Comparison of ENCODE assay signal across 1 cellular context in the genomic region with DNA sequence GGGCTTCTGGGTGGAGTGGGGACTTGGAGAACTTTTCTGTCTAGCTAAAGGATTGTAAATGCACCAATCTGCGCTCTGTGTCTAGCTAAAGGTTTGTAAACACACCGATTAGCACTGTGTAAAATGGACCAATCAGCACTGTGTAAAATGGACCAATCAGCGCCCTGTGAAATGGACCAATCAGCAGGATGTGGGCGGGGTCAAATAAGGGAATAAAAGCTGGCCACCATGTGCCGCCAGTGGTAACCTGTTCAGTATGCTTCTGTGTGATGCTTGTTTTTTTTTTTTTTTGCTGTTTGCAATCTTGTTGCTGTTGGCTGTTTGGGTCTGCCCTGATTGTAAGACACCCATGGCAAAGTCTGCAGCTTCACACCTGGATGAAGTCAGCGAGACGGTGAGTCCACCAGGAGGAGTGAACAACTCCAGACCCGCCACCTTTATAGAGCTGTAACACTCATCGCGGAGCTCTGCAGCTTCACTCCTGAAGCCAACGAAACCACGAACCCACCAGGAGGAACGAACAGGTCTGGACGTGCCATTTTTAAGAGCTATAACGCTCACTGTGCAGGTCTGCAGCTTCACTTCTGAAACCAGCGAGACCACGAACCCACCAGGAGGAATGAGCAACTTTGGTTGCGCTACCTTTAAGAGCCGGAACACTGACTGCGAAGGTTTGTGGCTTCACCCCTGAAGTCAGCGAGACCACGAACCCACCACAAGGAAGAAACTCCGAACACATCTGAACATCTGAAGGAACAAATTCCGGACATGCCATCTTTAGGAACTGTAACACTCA.
TF ChIP-seq lines count a peak whose summit lies in the region.

No MANE protein-coding gene starts in this region.

TF ChIP-seq in K562, 482 proteins besides CTCF, POLR2A, EP300 and RAD21 (continued from another document and continues in another):
- TF ChIP-seq, protein P1, sequence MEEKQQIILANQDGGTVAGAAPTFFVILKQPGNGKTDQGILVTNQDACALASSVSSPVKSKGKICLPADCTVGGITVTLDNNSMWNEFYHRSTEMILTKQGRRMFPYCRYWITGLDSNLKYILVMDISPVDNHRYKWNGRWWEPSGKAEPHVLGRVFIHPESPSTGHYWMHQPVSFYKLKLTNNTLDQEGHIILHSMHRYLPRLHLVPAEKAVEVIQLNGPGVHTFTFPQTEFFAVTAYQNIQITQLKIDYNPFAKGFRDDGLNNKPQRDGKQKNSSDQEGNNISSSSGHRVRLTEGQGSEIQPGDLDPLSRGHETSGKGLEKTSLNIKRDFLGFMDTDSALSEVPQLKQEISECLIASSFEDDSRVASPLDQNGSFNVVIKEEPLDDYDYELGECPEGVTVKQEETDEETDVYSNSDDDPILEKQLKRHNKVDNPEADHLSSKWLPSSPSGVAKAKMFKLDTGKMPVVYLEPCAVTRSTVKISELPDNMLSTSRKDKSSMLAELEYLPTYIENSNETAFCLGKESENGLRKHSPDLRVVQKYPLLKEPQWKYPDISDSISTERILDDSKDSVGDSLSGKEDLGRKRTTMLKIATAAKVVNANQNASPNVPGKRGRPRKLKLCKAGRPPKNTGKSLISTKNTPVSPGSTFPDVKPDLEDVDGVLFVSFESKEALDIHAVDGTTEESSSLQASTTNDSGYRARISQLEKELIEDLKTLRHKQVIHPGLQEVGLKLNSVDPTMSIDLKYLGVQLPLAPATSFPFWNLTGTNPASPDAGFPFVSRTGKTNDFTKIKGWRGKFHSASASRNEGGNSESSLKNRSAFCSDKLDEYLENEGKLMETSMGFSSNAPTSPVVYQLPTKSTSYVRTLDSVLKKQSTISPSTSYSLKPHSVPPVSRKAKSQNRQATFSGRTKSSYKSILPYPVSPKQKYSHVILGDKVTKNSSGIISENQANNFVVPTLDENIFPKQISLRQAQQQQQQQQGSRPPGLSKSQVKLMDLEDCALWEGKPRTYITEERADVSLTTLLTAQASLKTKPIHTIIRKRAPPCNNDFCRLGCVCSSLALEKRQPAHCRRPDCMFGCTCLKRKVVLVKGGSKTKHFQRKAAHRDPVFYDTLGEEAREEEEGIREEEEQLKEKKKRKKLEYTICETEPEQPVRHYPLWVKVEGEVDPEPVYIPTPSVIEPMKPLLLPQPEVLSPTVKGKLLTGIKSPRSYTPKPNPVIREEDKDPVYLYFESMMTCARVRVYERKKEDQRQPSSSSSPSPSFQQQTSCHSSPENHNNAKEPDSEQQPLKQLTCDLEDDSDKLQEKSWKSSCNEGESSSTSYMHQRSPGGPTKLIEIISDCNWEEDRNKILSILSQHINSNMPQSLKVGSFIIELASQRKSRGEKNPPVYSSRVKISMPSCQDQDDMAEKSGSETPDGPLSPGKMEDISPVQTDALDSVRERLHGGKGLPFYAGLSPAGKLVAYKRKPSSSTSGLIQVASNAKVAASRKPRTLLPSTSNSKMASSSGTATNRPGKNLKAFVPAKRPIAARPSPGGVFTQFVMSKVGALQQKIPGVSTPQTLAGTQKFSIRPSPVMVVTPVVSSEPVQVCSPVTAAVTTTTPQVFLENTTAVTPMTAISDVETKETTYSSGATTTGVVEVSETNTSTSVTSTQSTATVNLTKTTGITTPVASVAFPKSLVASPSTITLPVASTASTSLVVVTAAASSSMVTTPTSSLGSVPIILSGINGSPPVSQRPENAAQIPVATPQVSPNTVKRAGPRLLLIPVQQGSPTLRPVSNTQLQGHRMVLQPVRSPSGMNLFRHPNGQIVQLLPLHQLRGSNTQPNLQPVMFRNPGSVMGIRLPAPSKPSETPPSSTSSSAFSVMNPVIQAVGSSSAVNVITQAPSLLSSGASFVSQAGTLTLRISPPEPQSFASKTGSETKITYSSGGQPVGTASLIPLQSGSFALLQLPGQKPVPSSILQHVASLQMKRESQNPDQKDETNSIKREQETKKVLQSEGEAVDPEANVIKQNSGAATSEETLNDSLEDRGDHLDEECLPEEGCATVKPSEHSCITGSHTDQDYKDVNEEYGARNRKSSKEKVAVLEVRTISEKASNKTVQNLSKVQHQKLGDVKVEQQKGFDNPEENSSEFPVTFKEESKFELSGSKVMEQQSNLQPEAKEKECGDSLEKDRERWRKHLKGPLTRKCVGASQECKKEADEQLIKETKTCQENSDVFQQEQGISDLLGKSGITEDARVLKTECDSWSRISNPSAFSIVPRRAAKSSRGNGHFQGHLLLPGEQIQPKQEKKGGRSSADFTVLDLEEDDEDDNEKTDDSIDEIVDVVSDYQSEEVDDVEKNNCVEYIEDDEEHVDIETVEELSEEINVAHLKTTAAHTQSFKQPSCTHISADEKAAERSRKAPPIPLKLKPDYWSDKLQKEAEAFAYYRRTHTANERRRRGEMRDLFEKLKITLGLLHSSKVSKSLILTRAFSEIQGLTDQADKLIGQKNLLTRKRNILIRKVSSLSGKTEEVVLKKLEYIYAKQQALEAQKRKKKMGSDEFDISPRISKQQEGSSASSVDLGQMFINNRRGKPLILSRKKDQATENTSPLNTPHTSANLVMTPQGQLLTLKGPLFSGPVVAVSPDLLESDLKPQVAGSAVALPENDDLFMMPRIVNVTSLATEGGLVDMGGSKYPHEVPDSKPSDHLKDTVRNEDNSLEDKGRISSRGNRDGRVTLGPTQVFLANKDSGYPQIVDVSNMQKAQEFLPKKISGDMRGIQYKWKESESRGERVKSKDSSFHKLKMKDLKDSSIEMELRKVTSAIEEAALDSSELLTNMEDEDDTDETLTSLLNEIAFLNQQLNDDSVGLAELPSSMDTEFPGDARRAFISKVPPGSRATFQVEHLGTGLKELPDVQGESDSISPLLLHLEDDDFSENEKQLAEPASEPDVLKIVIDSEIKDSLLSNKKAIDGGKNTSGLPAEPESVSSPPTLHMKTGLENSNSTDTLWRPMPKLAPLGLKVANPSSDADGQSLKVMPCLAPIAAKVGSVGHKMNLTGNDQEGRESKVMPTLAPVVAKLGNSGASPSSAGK (IDR thresholded peaks at IDR 0.05): 0 out of 2 replicates have a peak, but pooled peaks have one; percentile 14
- TF ChIP-seq MYBL2 (IDR thresholded peaks at IDR 0.05; ENCODE audit: low read depth): no peak
- no peak for TF ChIP-seq MYBL2 (CRISPR knock-in tag; IDR thresholded peaks at IDR 0.05; ENCODE audit: borderline replicate concordance)
- no peak for TF ChIP-seq MAZ (CRISPR knock-in tag; conservative IDR thresholded peaks at IDR 0.05 in 1 of 2, IDR thresholded peaks at IDR 0.05 in 1 of 2)
- TF ChIP-seq, protein P2, sequence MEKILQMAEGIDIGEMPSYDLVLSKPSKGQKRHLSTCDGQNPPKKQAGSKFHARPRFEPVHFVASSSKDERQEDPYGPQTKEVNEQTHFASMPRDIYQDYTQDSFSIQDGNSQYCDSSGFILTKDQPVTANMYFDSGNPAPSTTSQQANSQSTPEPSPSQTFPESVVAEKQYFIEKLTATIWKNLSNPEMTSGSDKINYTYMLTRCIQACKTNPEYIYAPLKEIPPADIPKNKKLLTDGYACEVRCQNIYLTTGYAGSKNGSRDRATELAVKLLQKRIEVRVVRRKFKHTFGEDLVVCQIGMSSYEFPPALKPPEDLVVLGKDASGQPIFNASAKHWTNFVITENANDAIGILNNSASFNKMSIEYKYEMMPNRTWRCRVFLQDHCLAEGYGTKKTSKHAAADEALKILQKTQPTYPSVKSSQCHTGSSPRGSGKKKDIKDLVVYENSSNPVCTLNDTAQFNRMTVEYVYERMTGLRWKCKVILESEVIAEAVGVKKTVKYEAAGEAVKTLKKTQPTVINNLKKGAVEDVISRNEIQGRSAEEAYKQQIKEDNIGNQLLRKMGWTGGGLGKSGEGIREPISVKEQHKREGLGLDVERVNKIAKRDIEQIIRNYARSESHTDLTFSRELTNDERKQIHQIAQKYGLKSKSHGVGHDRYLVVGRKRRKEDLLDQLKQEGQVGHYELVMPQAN (IDR thresholded peaks at IDR 0.05; ENCODE audit: borderline replicate concordance): no peak
- TF ChIP-seq, protein P3, sequence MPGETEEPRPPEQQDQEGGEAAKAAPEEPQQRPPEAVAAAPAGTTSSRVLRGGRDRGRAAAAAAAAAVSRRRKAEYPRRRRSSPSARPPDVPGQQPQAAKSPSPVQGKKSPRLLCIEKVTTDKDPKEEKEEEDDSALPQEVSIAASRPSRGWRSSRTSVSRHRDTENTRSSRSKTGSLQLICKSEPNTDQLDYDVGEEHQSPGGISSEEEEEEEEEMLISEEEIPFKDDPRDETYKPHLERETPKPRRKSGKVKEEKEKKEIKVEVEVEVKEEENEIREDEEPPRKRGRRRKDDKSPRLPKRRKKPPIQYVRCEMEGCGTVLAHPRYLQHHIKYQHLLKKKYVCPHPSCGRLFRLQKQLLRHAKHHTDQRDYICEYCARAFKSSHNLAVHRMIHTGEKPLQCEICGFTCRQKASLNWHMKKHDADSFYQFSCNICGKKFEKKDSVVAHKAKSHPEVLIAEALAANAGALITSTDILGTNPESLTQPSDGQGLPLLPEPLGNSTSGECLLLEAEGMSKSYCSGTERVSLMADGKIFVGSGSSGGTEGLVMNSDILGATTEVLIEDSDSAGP (CRISPR knock-in tag; IDR thresholded peaks at IDR 0.05): no peak
- TF ChIP-seq ASH1L (IDR thresholded peaks at IDR 0.05; ENCODE audit: borderline replicate concordance, low read depth, partially characterized antibody): peak; percentile 70
- TF ChIP-seq, protein P4, sequence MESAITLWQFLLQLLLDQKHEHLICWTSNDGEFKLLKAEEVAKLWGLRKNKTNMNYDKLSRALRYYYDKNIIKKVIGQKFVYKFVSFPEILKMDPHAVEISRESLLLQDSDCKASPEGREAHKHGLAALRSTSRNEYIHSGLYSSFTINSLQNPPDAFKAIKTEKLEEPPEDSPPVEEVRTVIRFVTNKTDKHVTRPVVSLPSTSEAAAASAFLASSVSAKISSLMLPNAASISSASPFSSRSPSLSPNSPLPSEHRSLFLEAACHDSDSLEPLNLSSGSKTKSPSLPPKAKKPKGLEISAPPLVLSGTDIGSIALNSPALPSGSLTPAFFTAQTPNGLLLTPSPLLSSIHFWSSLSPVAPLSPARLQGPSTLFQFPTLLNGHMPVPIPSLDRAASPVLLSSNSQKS (CRISPR knock-in tag; IDR thresholded peaks at IDR 0.05): no peak
- TF ChIP-seq RCOR1 (IDR thresholded peaks at IDR 0.05; ENCODE audit: borderline replicate concordance in 1 of 2, low read depth in 2 of 2, low read length in 2 of 2): no peak
- no peak for TF ChIP-seq CREM (IDR thresholded peaks at IDR 0.05; ENCODE audit: low read depth)
- no peak for TF ChIP-seq TEAD1 (CRISPR knock-in tag; IDR thresholded peaks at IDR 0.05)
- no peak for TF ChIP-seq SMARCA5 (IDR thresholded peaks at IDR 0.05)
- TF ChIP-seq, protein P5, sequence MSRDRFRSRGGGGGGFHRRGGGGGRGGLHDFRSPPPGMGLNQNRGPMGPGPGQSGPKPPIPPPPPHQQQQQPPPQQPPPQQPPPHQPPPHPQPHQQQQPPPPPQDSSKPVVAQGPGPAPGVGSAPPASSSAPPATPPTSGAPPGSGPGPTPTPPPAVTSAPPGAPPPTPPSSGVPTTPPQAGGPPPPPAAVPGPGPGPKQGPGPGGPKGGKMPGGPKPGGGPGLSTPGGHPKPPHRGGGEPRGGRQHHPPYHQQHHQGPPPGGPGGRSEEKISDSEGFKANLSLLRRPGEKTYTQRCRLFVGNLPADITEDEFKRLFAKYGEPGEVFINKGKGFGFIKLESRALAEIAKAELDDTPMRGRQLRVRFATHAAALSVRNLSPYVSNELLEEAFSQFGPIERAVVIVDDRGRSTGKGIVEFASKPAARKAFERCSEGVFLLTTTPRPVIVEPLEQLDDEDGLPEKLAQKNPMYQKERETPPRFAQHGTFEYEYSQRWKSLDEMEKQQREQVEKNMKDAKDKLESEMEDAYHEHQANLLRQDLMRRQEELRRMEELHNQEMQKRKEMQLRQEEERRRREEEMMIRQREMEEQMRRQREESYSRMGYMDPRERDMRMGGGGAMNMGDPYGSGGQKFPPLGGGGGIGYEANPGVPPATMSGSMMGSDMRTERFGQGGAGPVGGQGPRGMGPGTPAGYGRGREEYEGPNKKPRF (IDR thresholded peaks at IDR 0.05; ENCODE audit: low read depth, low read length): no peak
- TF ChIP-seq ZNF23 (CRISPR knock-in tag; IDR thresholded peaks at IDR 0.05): no peak
- TF ChIP-seq ZNF174 (CRISPR knock-in tag; IDR thresholded peaks at IDR 0.05): no peak
- no peak for TF ChIP-seq ATF1 (CRISPR knock-in tag; IDR thresholded peaks at IDR 0.05)
- no peak for TF ChIP-seq ATF1 (tag; IDR thresholded peaks at IDR 0.05)
- TF ChIP-seq, protein P6, sequence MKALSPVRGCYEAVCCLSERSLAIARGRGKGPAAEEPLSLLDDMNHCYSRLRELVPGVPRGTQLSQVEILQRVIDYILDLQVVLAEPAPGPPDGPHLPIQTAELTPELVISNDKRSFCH (CRISPR knock-in tag; IDR thresholded peaks at IDR 0.05): no peak
- TF ChIP-seq, protein P6 (tag; IDR thresholded peaks at IDR 0.05): no peak
- TF ChIP-seq CEBPB (tag; IDR thresholded peaks at IDR 0.05): no peak
- no peak for TF ChIP-seq RNF2 (IDR thresholded peaks at IDR 0.05)
- TF ChIP-seq L3MBTL2 (IDR thresholded peaks at IDR 0.05): peak; percentile 41; the same call in 1 of the 2 replicates
- TF ChIP-seq NFRKB (IDR thresholded peaks at IDR 0.05; ENCODE audit: low read depth): no peak
- TF ChIP-seq ZNF41 (CRISPR knock-in tag; conservative IDR thresholded peaks at IDR 0.05): no peak
- TF ChIP-seq NFIC (IDR thresholded peaks at IDR 0.05): no peak
- no peak for TF ChIP-seq CBFA2T2 (conservative IDR thresholded peaks at IDR 0.05)
- no peak for TF ChIP-seq ZNF76 (CRISPR knock-in tag; IDR thresholded peaks at IDR 0.05; ENCODE audit: borderline replicate concordance)
- TF ChIP-seq RBM25 (IDR thresholded peaks at IDR 0.05; ENCODE audit: low read depth, low read length, severe bottlenecking): peak; percentile 75
- TF ChIP-seq CBFA2T3 (IDR thresholded peaks at IDR 0.05): no peak
- no peak for TF ChIP-seq PCBP1 (IDR thresholded peaks at IDR 0.05; ENCODE audit: low read depth, low read length, poor library complexity, severe bottlenecking)
- TF ChIP-seq CBX1 (IDR thresholded peaks at IDR 0.05; ENCODE audit: low read depth): no peak
- TF ChIP-seq KLF13 (tag; IDR thresholded peaks at IDR 0.05; ENCODE audit: borderline replicate concordance, low read depth): no peak
- TF ChIP-seq RUNX1 (IDR thresholded peaks at IDR 0.05; ENCODE audit: low read depth): no peak
- TF ChIP-seq, protein P7, sequence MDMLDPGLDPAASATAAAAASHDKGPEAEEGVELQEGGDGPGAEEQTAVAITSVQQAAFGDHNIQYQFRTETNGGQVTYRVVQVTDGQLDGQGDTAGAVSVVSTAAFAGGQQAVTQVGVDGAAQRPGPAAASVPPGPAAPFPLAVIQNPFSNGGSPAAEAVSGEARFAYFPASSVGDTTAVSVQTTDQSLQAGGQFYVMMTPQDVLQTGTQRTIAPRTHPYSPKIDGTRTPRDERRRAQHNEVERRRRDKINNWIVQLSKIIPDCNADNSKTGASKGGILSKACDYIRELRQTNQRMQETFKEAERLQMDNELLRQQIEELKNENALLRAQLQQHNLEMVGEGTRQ (CRISPR knock-in tag; IDR thresholded peaks at IDR 0.05): no peak
- TF ChIP-seq, protein P8, sequence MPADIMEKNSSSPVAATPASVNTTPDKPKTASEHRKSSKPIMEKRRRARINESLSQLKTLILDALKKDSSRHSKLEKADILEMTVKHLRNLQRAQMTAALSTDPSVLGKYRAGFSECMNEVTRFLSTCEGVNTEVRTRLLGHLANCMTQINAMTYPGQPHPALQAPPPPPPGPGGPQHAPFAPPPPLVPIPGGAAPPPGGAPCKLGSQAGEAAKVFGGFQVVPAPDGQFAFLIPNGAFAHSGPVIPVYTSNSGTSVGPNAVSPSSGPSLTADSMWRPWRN (IDR thresholded peaks at IDR 0.05; ENCODE audit: low read depth): no peak
- 0 out of 2 replicates have a peak, but pooled peaks have one; percentile 30 for TF ChIP-seq MBD2 (IDR thresholded peaks at IDR 0.05; ENCODE audit: borderline replicate concordance, low read depth)
- peak; percentile 55; the same call in 1 of the 2 replicates for TF ChIP-seq SP1 (CRISPR knock-in tag; IDR thresholded peaks at IDR 0.05)
- no peak for TF ChIP-seq DACH1 (IDR thresholded peaks at IDR 0.05; ENCODE audit: partially characterized antibody)
- TF ChIP-seq, protein P9, sequence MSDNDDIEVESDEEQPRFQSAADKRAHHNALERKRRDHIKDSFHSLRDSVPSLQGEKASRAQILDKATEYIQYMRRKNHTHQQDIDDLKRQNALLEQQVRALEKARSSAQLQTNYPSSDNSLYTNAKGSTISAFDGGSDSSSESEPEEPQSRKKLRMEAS (CRISPR knock-in tag; IDR thresholded peaks at IDR 0.05): no peak
